In genomic region chr1:12435639-12436344, GRCh38 we compare ENCODE assay signal across 8 cellular contexts.
DNase-seq lines count a peak whose midpoint lies in the region; ATAC-seq lines count a peak whose summit lies in the region.

No MANE protein-coding gene starts in this region.

- DNase-seq in SJSA1 (ENCODE audit: low read depth in 1 of 2, low spot score in 2 of 2), result peak in 1 of 2 experiments; percentile 50
- DNase-seq in fibroblast of peridontal ligament (ENCODE audit: extremely low read depth), result peak; percentile 38
- peak; percentile 31 to 80 for DNase-seq in stimulated activated effector memory CD8-positive, alpha-beta T cell treated with anti-CD3 and anti-CD28 coated beads, Interleukin-12 subunit alpha, Interleukin-12 subunit beta, amount 100 ng/mL, for 72 hours (ENCODE audit: low spot score in 2 of 2)
- no peak for DNase-seq in medulla oblongata (ENCODE audit: extremely low spot score)
- no peak for DNase-seq in NCI-H2029 (lab: John Stamatoyannopoulos, UW)
- no peak for DNase-seq in LoVo (ENCODE audit: low spot score)

- peaks cover 56% of the 10 kb centered on the region for H3K4me1 ChIP-seq in SJSA1 (replicated peaks)

- H3K27ac ChIP-seq in SJSA1, result 0 out of 2 replicates have a peak overlapping the region, but pooled peaks have one; percentile 6

- no peaks in the 10 kb centered on the region for H3K9me3 Mint-ChIP-seq in stimulated activated effector memory CD8-positive, alpha-beta T cell treated with anti-CD3 and anti-CD28 coated beads, Interleukin-12 subunit alpha, Interleukin-12 subunit beta, amount 100 ng/mL, for 72 hours

- H3K9me3 ChIP-seq in SJSA1 (replicated peaks), result no peaks in the 10 kb centered on the region; the same call in 1 of the 2 replicates

- H3K27me3 ChIP-seq in SJSA1 (replicated peaks), result no peaks in the 10 kb centered on the region

- no peak overlapping the region for H3K4me3 ChIP-seq in SJSA1

- H3K27ac Mint-ChIP-seq in stimulated activated effector memory CD8-positive, alpha-beta T cell treated with anti-CD3 and anti-CD28 coated beads, Interleukin-12 subunit alpha, Interleukin-12 subunit beta, amount 100 ng/mL, for 72 hours, result peak overlapping the region; percentile 94

- H3K36me3 Mint-ChIP-seq in stimulated activated effector memory CD8-positive, alpha-beta T cell treated with anti-CD3 and anti-CD28 coated beads, Interleukin-12 subunit alpha, Interleukin-12 subunit beta, amount 100 ng/mL, for 72 hours, result peaks cover 41% of the 10 kb centered on the region

- peak overlapping the region; percentile 82 for H3K4me3 Mint-ChIP-seq in stimulated activated effector memory CD8-positive, alpha-beta T cell treated with anti-CD3 and anti-CD28 coated beads, Interleukin-12 subunit alpha, Interleukin-12 subunit beta, amount 100 ng/mL, for 72 hours

- ATAC-seq in GM18517 (IDR thresholded peaks at IDR 0.05; ENCODE audit: unreplicated experiment), result peak; percentile 77
- peak; percentile 81 for ATAC-seq in HG02678 (IDR thresholded peaks at IDR 0.05; ENCODE audit: unreplicated experiment)
- ATAC-seq in stimulated activated effector memory CD8-positive, alpha-beta T cell treated with anti-CD3 and anti-CD28 coated beads, Interleukin-12 subunit alpha, Interleukin-12 subunit beta, amount 100 ng/mL, for 72 hours, result peak; percentile 88

- H3K4me1 Mint-ChIP-seq in stimulated activated effector memory CD8-positive, alpha-beta T cell treated with anti-CD3 and anti-CD28 coated beads, Interleukin-12 subunit alpha, Interleukin-12 subunit beta, amount 100 ng/mL, for 72 hours, result peaks cover 80% of the 10 kb centered on the region

- no peaks in the 10 kb centered on the region for H3K36me3 ChIP-seq in SJSA1

Comparison
In these comparisons a context has a peak if more than half of its experiments do, and no peak if none do; other contexts are left out.
1. DNase-seq: peak in fibroblast of peridontal ligament (single experiment) and stimulated activated effector memory CD8-positive, alpha-beta T cell treated with anti-CD3 and anti-CD28 coated beads, Interleukin-12 subunit alpha, Interleukin-12 subunit beta, amount 100 ng/mL, for 72 hours (2 of 2); none in medulla oblongata (single experiment), NCI-H2029 (single experiment) and LoVo (single experiment).
2. Peak in every context shown above with its lines, with median percentiles within 50 percentile points of each other: ATAC-seq.